ENCODE assay signal across 20 cellular contexts in genomic region chr1:8142955-8143629, GRCh38.
DNase-seq lines count a peak whose midpoint lies in the region; ATAC-seq and TF ChIP-seq lines count a peak whose summit lies in the region.
"Had no signal": no experiment of that assay in that cellular context is flagged by ENCODE, and none has a peak within 500 bp of the region (broad histone marks: within the 10 kb centered on the region; RNA-seq: fewer than 3 reads in every experiment).

No MANE protein-coding gene starts in this region.

- BruUV-seq in HCT116 (replicated peaks; lab: Mats Ljungman, UMichigan) = no TSS peak

- ATAC-seq in HCT116 = peak; percentile 37; the same call in 1 of the 2 replicates
- ATAC-seq in GM18870 (IDR thresholded peaks at IDR 0.05; ENCODE audit: unreplicated experiment) = no peak

- H3K4me1 Mint-ChIP-seq in activated CD4-positive, alpha-beta memory T cell treated with anti-CD3 and anti-CD28 coated beads, Interleukin-2, amount 10 ng/mL, durations not matched to agents 7 days and 5 days = peaks cover 3% of the 10 kb centered on the region

- no peak overlapping the region for H3K9ac ChIP-seq in HCT116 (ENCODE audit: low read length)
- H3K9ac ChIP-seq in SK-N-SH = no peak overlapping the region

- no peak for DNase-seq in HCT116 (ENCODE audit: low read depth, low spot score)
- no peak for DNase-seq in SK-N-SH
- DNase-seq in fibroblast of peridontal ligament (ENCODE audit: extremely low read depth) = peak; percentile 48
- DNase-seq in sigmoid colon = no peak
- no peak for DNase-seq in activated CD4-positive, alpha-beta memory T cell treated with anti-CD3 and anti-CD28 coated beads, Interleukin-2, amount 10 ng/mL, durations not matched to agents 7 days and 5 days
- no peak for DNase-seq in SW 1271 (lab: John Stamatoyannopoulos, UW)
- no peak for DNase-seq in stimulated activated CD4-positive, alpha-beta T cell treated with anti-CD3 and anti-CD28 coated beads, Interleukin-1b, Interleukin-23, amount 100 ng/mL, for 48 hours
- DNase-seq: activated gamma-delta T cell; anterior cingulate cortex; C1 segment of cervical spinal cord; DMS79; dorsolateral prefrontal cortex; KBM-7; NCI-H1105 treated with DMSO at 0.1 percent for 48 hours; NCI-H2171 treated with DMSO at 0.1 percent for 48 hours; occipital lobe; SIG-M5; stimulated activated naive CD4-positive, alpha-beta T cell treated with Interleukin-2 at 50 U/mL for 16 hours; uterus had no signal

- H4K20me1 ChIP-seq in HCT116 (ENCODE audit: insufficient read depth) (no peaks in the 10 kb centered on the region), SK-N-SH (ENCODE audit: insufficient read depth) (no peaks in the 10 kb centered on the region)

- CTCF ChIA-PET in HCT116 (lab: Charles Lee) (interaction anchor here (1.1 kb wide), 1 partner anchor 12 kb away, joined by 3 read pairs; no protein-coding TSS in a partner anchor), SK-N-SH (lab: Yijun Ruan, JAX) (interaction anchor here (1.1 to 1.5 kb wide), 2 partner anchors 15 to 168 kb away, joined by 3 to 4 read pairs; no protein-coding TSS in a partner anchor)
- CTCF ChIA-PET in activated CD4-positive, alpha-beta memory T cell treated with anti-CD3 and anti-CD28 coated beads, Interleukin-2, amount 10 ng/mL, durations not matched to agents 7 days and 5 days (lab: Charles Lee) = interaction anchor here (1.1 to 1.3 kb wide), 3 partner anchors 9 to 128 kb away, joined by 3 read pairs; no protein-coding TSS in a partner anchor

- H2AFZ ChIP-seq in HCT116 (ENCODE audit: low read depth, low read length, poor library complexity, severe bottlenecking) (no peak overlapping the region), SK-N-SH (ENCODE audit: low read depth) (no peak overlapping the region)

- H3K79me2 ChIP-seq in HCT116 (ENCODE audit: insufficient read depth, low read length) (no peaks in the 10 kb centered on the region), SK-N-SH (ENCODE audit: insufficient read depth) (no peaks in the 10 kb centered on the region)

- peaks cover 7% of the 10 kb centered on the region for H3K27me3 Mint-ChIP-seq in activated CD4-positive, alpha-beta memory T cell treated with anti-CD3 and anti-CD28 coated beads, Interleukin-2, amount 10 ng/mL, durations not matched to agents 7 days and 5 days

- no peaks in the 10 kb centered on the region for H3K36me3 Mint-ChIP-seq in activated CD4-positive, alpha-beta memory T cell treated with anti-CD3 and anti-CD28 coated beads, Interleukin-2, amount 10 ng/mL, durations not matched to agents 7 days and 5 days (ENCODE audit: low read depth)

- TF ChIP-seq CTCF in HCT116 (IDR thresholded peaks at IDR 0.05 in 2 of 3, conservative IDR thresholded peaks at IDR 0.05 in 1 of 3; ENCODE audit: borderline replicate concordance in 1 of 3, insufficient read depth in 1 of 3, low read depth in 2 of 3, low read length in 2 of 3) (no peak), SK-N-SH (IDR thresholded peaks at IDR 0.05) (no peak), sigmoid colon (IDR thresholded peaks at IDR 0.05) (no peak)

- 75% methylated on average over 7 of the region's 7 CpGs for WGBS in SK-N-SH (ENCODE audit: low lambda C conversion rate)
- WGBS in sigmoid colon, 2 donors = 77 to 91% methylated on average over 7 of the region's 7 CpGs

- no peaks in the 10 kb centered on the region for H3K9me2 ChIP-seq in HCT116 (ENCODE audit: insufficient read depth)
- no peaks in the 10 kb centered on the region for H3K9me2 ChIP-seq in SK-N-SH

- H3K4me2 ChIP-seq in HCT116 (ENCODE audit: low read length) (peak overlapping the region; percentile 19; the same call in 1 of the 2 replicates), SK-N-SH (no peak overlapping the region)

- H3K4me3 Mint-ChIP-seq in activated CD4-positive, alpha-beta memory T cell treated with anti-CD3 and anti-CD28 coated beads, Interleukin-2, amount 10 ng/mL, durations not matched to agents 7 days and 5 days = no peak overlapping the region

- no peak overlapping the region for H3K4me3 ChIP-seq in HCT116 (replicated peaks in 1 of 2; ENCODE audit: low read depth in 1 of 2, low read length in 2 of 2)
- H3K4me3 ChIP-seq in SK-N-SH (ENCODE audit: low read depth in 2 of 2, low read length in 1 of 2) = no peak overlapping the region
- H3K4me3 ChIP-seq in sigmoid colon = no peak overlapping the region
- H3K4me3 ChIP-seq: dorsolateral prefrontal cortex, uterus had no signal

- H3K36me3 ChIP-seq in HCT116 (ENCODE audit: control insufficient read depth in 1 of 2, insufficient read depth in 2 of 2, low read length in 2 of 2) (no peaks in the 10 kb centered on the region), SK-N-SH (replicated peaks in 1 of 2; ENCODE audit: control insufficient read depth in 1 of 2, insufficient read depth in 2 of 2, low read length in 1 of 2) (no peaks in the 10 kb centered on the region), sigmoid colon (no peaks in the 10 kb centered on the region)
- H3K36me3 ChIP-seq: uterus had no signal

- intact Hi-C loops in HCT116 (cut with micrococcal nuclease) = no loop called here
- intact Hi-C loops in sigmoid colon (cut with DNase I) = no loop called here

- TF ChIP-seq RAD21 in HCT116 (IDR thresholded peaks at IDR 0.05; ENCODE audit: low read depth) (no peak), SK-N-SH (IDR thresholded peaks at IDR 0.05; ENCODE audit: low read length) (no peak)

- H3F3A ChIP-seq in SK-N-SH (replicated peaks; ENCODE audit: insufficient read depth) = peaks cover 12% of the 10 kb centered on the region

- POLR2A ChIA-PET in HCT116 (lab: Charles Lee) (interaction anchor here (0.6 to 1.9 kb wide), 8 partner anchors 9 to 117 kb away, joined by 3 to 8 read pairs (median 4); partner anchors contain the start of gene ERRFI1), SK-N-SH (lab: Yijun Ruan, JAX) (no interaction called here)
- POLR2A ChIA-PET in activated CD4-positive, alpha-beta memory T cell treated with anti-CD3 and anti-CD28 coated beads, Interleukin-2, amount 10 ng/mL, durations not matched to agents 7 days and 5 days (lab: Charles Lee) = no interaction called here

- no peaks in the 10 kb centered on the region for H3K9me3 ChIP-seq in HCT116 (ENCODE audit: control insufficient read depth in 1 of 2, insufficient read depth in 1 of 2, low read depth in 1 of 2, low read length in 2 of 2)
- H3K9me3 ChIP-seq in SK-N-SH = no peaks in the 10 kb centered on the region
- no peaks in the 10 kb centered on the region for H3K9me3 ChIP-seq in sigmoid colon
- H3K9me3 ChIP-seq: uterus had no signal

- no peaks in the 10 kb centered on the region for H3K27me3 ChIP-seq in HCT116 (ENCODE audit: insufficient read depth, low read length)
- H3K27me3 ChIP-seq in SK-N-SH (ENCODE audit: insufficient read depth) = no peaks in the 10 kb centered on the region
- H3K27me3 ChIP-seq in sigmoid colon = no peaks in the 10 kb centered on the region
- H3K27me3 ChIP-seq: dorsolateral prefrontal cortex, uterus had no signal

- H3K27ac ChIP-seq in HCT116 (ENCODE audit: low read depth, low read length) (peak overlapping the region; percentile 32; the same call in 1 of the 2 replicates), SK-N-SH (ENCODE audit: low read depth in 2 of 2, low read length in 1 of 2) (no peak overlapping the region), sigmoid colon (peak overlapping the region; percentile 30 to 73 (median 54))
- H3K27ac ChIP-seq: dorsolateral prefrontal cortex had no signal

- no peak for TF ChIP-seq POLR2A in HCT116 (IDR thresholded peaks at IDR 0.05; ENCODE audit: borderline replicate concordance, extremely low read depth, insufficient read depth, insufficient read length)
- TF ChIP-seq POLR2A in sigmoid colon (IDR thresholded peaks at IDR 0.05) = no peak

- no peak; a peak in 1 of 4 replicates for TF ChIP-seq EP300 in SK-N-SH (IDR thresholded peaks at IDR 0.05; ENCODE audit: borderline replicate concordance in 1 of 2, low read depth in 1 of 2, low read length in 1 of 2)
- no peak for TF ChIP-seq EP300 in sigmoid colon (IDR thresholded peaks at IDR 0.05)

- RAD21 ChIA-PET in HCT116 (lab: Charles Lee; ENCODE audit: low non-redundant PET in 1 of 2, low total read pairs in 2 of 2, uncharacterized antibody in 2 of 2, unreplicated experiment in 2 of 2) = interaction anchor here in 1 of 2 experiments (0.5 to 0.7 kb wide), 2 partner anchors 24 to 171 kb away, joined by 3 to 4 read pairs; no protein-coding TSS in a partner anchor

- no peak overlapping the region for H3K27ac Mint-ChIP-seq in activated CD4-positive, alpha-beta memory T cell treated with anti-CD3 and anti-CD28 coated beads, Interleukin-2, amount 10 ng/mL, durations not matched to agents 7 days and 5 days

- H3K4me1 ChIP-seq in HCT116 (ENCODE audit: control insufficient read depth in 1 of 2, insufficient read depth in 2 of 2, low read length in 2 of 2) (peaks cover 36 to 47% of the 10 kb centered on the region in 2 experiments), SK-N-SH (ENCODE audit: control insufficient read depth in 1 of 2, insufficient read depth in 2 of 2, low read depth in 1 of 2, low read length in 1 of 2) (no peaks in the 10 kb centered on the region), sigmoid colon (peaks cover 0 to 21% (median 12%) of the 10 kb centered on the region in 4 donors)

- no peaks in the 10 kb centered on the region for H3K9me3 Mint-ChIP-seq in activated CD4-positive, alpha-beta memory T cell treated with anti-CD3 and anti-CD28 coated beads, Interleukin-2, amount 10 ng/mL, durations not matched to agents 7 days and 5 days

TF ChIP-seq in HCT116, 20 proteins besides CTCF, POLR2A, EP300 and RAD21:
- TF ChIP-seq JUND (IDR thresholded peaks at IDR 0.05) (no peak), CBX3 (IDR thresholded peaks at IDR 0.05; ENCODE audit: low read depth) (0 out of 2 replicates have a peak, but pooled peaks have one; percentile 6), SP1 (IDR thresholded peaks at IDR 0.05; ENCODE audit: low read depth) (0 out of 2 replicates have a peak, but pooled peaks have one; percentile 29)

TF ChIP-seq in SK-N-SH, 30 proteins besides CTCF, POLR2A, EP300 and RAD21:
- TF ChIP-seq RXRA (IDR thresholded peaks at IDR 0.05; ENCODE audit: borderline replicate concordance, low read depth) (peak; percentile 40; the same call in 1 of the 2 replicates), PBX3 (IDR thresholded peaks at IDR 0.05) (0 out of 2 replicates have a peak, but pooled peaks have one; percentile 32), ELF1 (IDR thresholded peaks at IDR 0.05) (no peak)
TF ChIP-seq in SK-N-SH: peak in this region for 2.

Comparison
In these comparisons a context has a peak if more than half of its experiments do, and no peak if none do; other contexts are left out.
1. H3K27ac ChIP-seq: peak in HCT116 (single experiment) and sigmoid colon (4 of 4); none in SK-N-SH (0 of 2).